Comparison of ENCODE assay signal across 20 cellular contexts in the genomic region with DNA sequence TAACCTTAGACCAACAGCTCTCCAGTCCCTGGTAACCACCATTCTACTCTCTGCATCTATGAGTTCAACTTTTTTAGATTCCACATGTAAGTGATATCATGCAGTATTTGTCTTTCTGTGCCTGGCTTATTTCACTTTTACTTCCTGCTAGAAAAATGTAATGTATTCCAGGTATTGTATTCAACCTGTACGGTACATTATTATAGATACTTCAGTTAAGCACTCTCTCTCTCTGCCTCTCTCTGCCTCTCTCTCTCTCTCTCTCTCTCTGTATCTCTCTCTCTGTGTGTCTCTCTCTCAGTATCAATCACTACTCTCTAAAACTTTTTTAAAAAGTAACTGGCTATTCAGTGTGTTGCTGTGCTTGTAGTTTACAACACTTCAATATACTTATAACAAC. TPM values are rescaled to one million over a fixed set of nuclear protein-coding genes. Genes with fewer than 3 reads are reported as not detected.
A peak's percentile ranks its signal among the peaks of the same experiment; 100 is the strongest.
DNase-seq lines count a peak whose midpoint lies in the region; ATAC-seq and TF ChIP-seq lines count a peak whose summit lies in the region.
"Had no signal": no experiment of that assay in that cellular context is flagged by ENCODE, and none has a peak within 500 bp of the region (broad histone marks: within the 10 kb centered on the region; RNA-seq: fewer than 3 reads in every experiment).

No MANE protein-coding gene starts in this region.

- peaks cover 6% of the 10 kb centered on the region for H3K4me1 ChIP-seq in mucosa of descending colon (ENCODE audit: low read depth)
- H3K4me1 ChIP-seq: SJSA1 had no signal

- POLR2A ChIA-PET in CD4-positive, alpha-beta T cell (lab: Charles Lee), result no interaction called here

- no peaks in the 10 kb centered on the region for H3K9me3 ChIP-seq in mucosa of descending colon
- no peaks in the 10 kb centered on the region for H3K9me3 ChIP-seq in CD4-positive, alpha-beta T cell (ENCODE audit: control insufficient read depth, low read length)
- H3K9me3 ChIP-seq: BE2C, MG63, SJSA1 had no signal

- H3K27me3 Mint-ChIP-seq in brain, result peaks cover 2% of the 10 kb centered on the region
- peaks cover 20% of the 10 kb centered on the region for H3K27me3 Mint-ChIP-seq in CD4-positive, alpha-beta T cell

- H3K4me3 Mint-ChIP-seq in brain, result peak overlapping the region; percentile 23 to 82 (median 66)
- no peak overlapping the region for H3K4me3 Mint-ChIP-seq in CD4-positive, alpha-beta T cell

- peak; percentile 65 for DNase-seq in NCI-H748 (lab: John Stamatoyannopoulos, UW; ENCODE audit: unreplicated experiment)
- no peak for DNase-seq in NCI-H748 treated with DMSO at 0.1 percent for 48 hours (lab: John Stamatoyannopoulos, UW)
- no peak for DNase-seq in mucosa of descending colon
- DNase-seq in CD4-positive, alpha-beta T cell, result no peak
- DNase-seq in G401 (ENCODE audit: low spot score), result no peak
- DNase-seq: BE2C, DMS 273 treated with DMSO at 0.1 percent for 48 hours, GF-D8, MG63, NCI-H1092 treated with DMSO at 0.1 percent for 48 hours, NCI-H1436 treated with DMSO at 0.1 percent for 48 hours, NCI-H1930, NCI-H510A, T-helper 1 cell had no signal

- H3K27me3 ChIP-seq in CD4-positive, alpha-beta T cell (ENCODE audit: control insufficient read depth, insufficient read depth, low read length), result peaks cover 5% of the 10 kb centered on the region
- H3K27me3 ChIP-seq: BE2C, SJSA1 had no signal

- H3K36me3 ChIP-seq in mucosa of descending colon (ENCODE audit: low read depth), result no peaks in the 10 kb centered on the region
- H3K36me3 ChIP-seq: BE2C, MG63, SJSA1 had no signal

- intact Hi-C loops in mucosa of descending colon (cut with DNase I, micrococcal nuclease), result no loop called here
- intact Hi-C loops in CD4-positive, alpha-beta T cell (cut with DNase I, micrococcal nuclease), result no loop called here

- no peaks in the 10 kb centered on the region for H3K9me3 Mint-ChIP-seq in brain
- H3K9me3 Mint-ChIP-seq in CD4-positive, alpha-beta T cell, result no peaks in the 10 kb centered on the region

- in situ Hi-C loops in G401 (cut with HindIII; ENCODE audit: low sequenced_read_pairs), result no loop called here

- H3K27ac Mint-ChIP-seq in brain, result peak overlapping the region in 4 of 5 experiments; percentile 22 to 42 (median 30)
- H3K27ac Mint-ChIP-seq in CD4-positive, alpha-beta T cell, result no peak overlapping the region

- H3K36me3 Mint-ChIP-seq in brain, result no peaks in the 10 kb centered on the region
- H3K36me3 Mint-ChIP-seq in CD4-positive, alpha-beta T cell (ENCODE audit: low read depth), result no peaks in the 10 kb centered on the region

- peak; percentile 59 for ATAC-seq in mucosa of descending colon
- no peak for ATAC-seq in CD4-positive, alpha-beta T cell (ENCODE audit: poor library complexity)
- ATAC-seq in HG02798 (IDR thresholded peaks at IDR 0.05; ENCODE audit: poor library complexity, unreplicated experiment), result no peak
- ATAC-seq: Right ventricle myocardium inferior had no signal

- TF ChIP-seq CTCF in brain (conservative IDR thresholded peaks at IDR 0.05) (no peak), mucosa of descending colon (IDR thresholded peaks at IDR 0.05) (no peak)
- TF ChIP-seq CTCF in CD4-positive, alpha-beta T cell (IDR thresholded peaks at IDR 0.05), result no peak

- no peak overlapping the region for H3K27ac ChIP-seq in CD4-positive, alpha-beta T cell (ENCODE audit: low read depth, low read length)
- H3K27ac ChIP-seq: SJSA1 had no signal

- peaks cover 55% of the 10 kb centered on the region for H3K4me1 Mint-ChIP-seq in brain
- peaks cover 5% of the 10 kb centered on the region for H3K4me1 Mint-ChIP-seq in CD4-positive, alpha-beta T cell (ENCODE audit: low read depth)

- CTCF ChIA-PET in CD4-positive, alpha-beta T cell (lab: Charles Lee), result no interaction called here

- H3K4me3 ChIP-seq in mucosa of descending colon, result no peak overlapping the region
- H3K4me3 ChIP-seq: MG63, SJSA1 had no signal

RNA-seq across cellular contexts. Expression of gene DACH1, which starts 8.4 kb away (rescaled TPM):
- 7.6 TPM for polyA plus RNA-seq in brain (ENCODE audit: insufficient read depth, low read depth, low replicate concordance)
- 1 to 10 TPM; 3.2 to 6.5 (median 6.4) TPM for total RNA-seq in mucosa of descending colon
- total RNA-seq in CD4-positive, alpha-beta T cell, result under 1 TPM; 0.71 to 0.89 TPM
- not detected in 2 replicates for total RNA-seq in G401 (2014; rRNA removed; shearing (Covaris generic))
- total RNA-seq: LHCN-M2, OCI-LY7, SJSA1 had no signal
